Comparison of ENCODE assay signal across 15 cellular contexts in genomic region chr6:101080597-101080996, GRCh38.
DNase-seq lines count a peak whose midpoint lies in the region; ATAC-seq and TF ChIP-seq lines count a peak whose summit lies in the region.
"Had no signal": no experiment of that assay in that cellular context is flagged by ENCODE, and none has a peak within 500 bp of the region (broad histone marks: within the 10 kb centered on the region; RNA-seq: fewer than 3 reads in every experiment).

No MANE protein-coding gene starts in this region.

- H3K36me3 ChIP-seq in Panc1 (ENCODE audit: control insufficient read depth, insufficient read depth, low read length): no peaks in the 10 kb centered on the region
- H3K36me3 ChIP-seq in fibroblast of lung (ENCODE audit: control insufficient read depth, insufficient read depth, low read length): no peaks in the 10 kb centered on the region
- H3K36me3 ChIP-seq in testis (ENCODE audit: low read depth, missing control alignments): no peaks in the 10 kb centered on the region
- H3K36me3 ChIP-seq in CD8-positive, alpha-beta T cell (ENCODE audit: insufficient read depth, low read length): no peaks in the 10 kb centered on the region
- H3K36me3 ChIP-seq: prostate gland had no signal

- peak; percentile 72 for ATAC-seq in Panc1
- ATAC-seq in HG02885 (IDR thresholded peaks at IDR 0.05; ENCODE audit: poor library complexity, unreplicated experiment): no peak
- ATAC-seq in CD8-positive, alpha-beta T cell: no peak
- no peak for ATAC-seq in T-helper 17 cell
- ATAC-seq: activated T-cell treated with anti-CD3 and anti-CD28 coated beads, Interleukin-2, amount 50 U/mL, for 72 hours; left ventricle myocardium superior had no signal

- H2AFZ ChIP-seq in fibroblast of lung (ENCODE audit: low read length): no peak overlapping the region

- H3K27me3 ChIP-seq in Panc1 (ENCODE audit: control insufficient read depth, insufficient read depth, low read length): no peaks in the 10 kb centered on the region
- H3K27me3 ChIP-seq in fibroblast of lung (ENCODE audit: control insufficient read depth, insufficient read depth, low read length): no peaks in the 10 kb centered on the region
- no peaks in the 10 kb centered on the region for H3K27me3 ChIP-seq in testis
- no peaks in the 10 kb centered on the region for H3K27me3 ChIP-seq in CD8-positive, alpha-beta T cell (ENCODE audit: insufficient read depth, low read length)

- no peak overlapping the region for H3K4me3 ChIP-seq in Panc1 (ENCODE audit: low read depth in 2 of 2, low read length in 2 of 2)
- H3K4me3 ChIP-seq in fibroblast of lung (replicated peaks in 1 of 4; ENCODE audit: control extremely low read depth in 1 of 4, insufficient read depth in 1 of 4, low read depth in 3 of 4, low read length in 4 of 4): no peak overlapping the region
- H3K4me3 ChIP-seq in testis: no peak overlapping the region
- no peak overlapping the region for H3K4me3 ChIP-seq in CD8-positive, alpha-beta T cell (ENCODE audit: low read depth, low read length)
- H3K4me3 ChIP-seq: prostate gland had no signal

- CTCF ChIA-PET in Panc1 (lab: Charles Lee): no interaction called here
- CTCF ChIA-PET in CD8-positive, alpha-beta T cell (lab: Charles Lee): no interaction called here

- no peak for TF ChIP-seq POLR2A in testis (IDR thresholded peaks at IDR 0.05)

- H3K4me3 Mint-ChIP-seq in CD8-positive, alpha-beta T cell: no peak overlapping the region
- H3K4me3 Mint-ChIP-seq in T-helper 17 cell: no peak overlapping the region
- H3K4me3 Mint-ChIP-seq: activated naive CD8-positive, alpha-beta T cell treated with anti-CD3 and anti-CD28 coated beads, Interleukin-2, amount 10 ng/mL, durations not matched to agents 7 days and 5 days; activated T-cell treated with anti-CD3 and anti-CD28 coated beads, Interleukin-2, amount 50 U/mL, for 72 hours; naive B cell had no signal

- H3K27ac ChIP-seq in Panc1 (ENCODE audit: low read length) (peak overlapping the region; percentile 87; the same call in 1 of the 2 replicates), fibroblast of lung (ENCODE audit: insufficient read depth, low read length) (no peak overlapping the region), testis (peak overlapping the region; percentile 73 to 79)
- no peak overlapping the region for H3K27ac ChIP-seq in CD8-positive, alpha-beta T cell (ENCODE audit: low read depth, low read length)
- H3K27ac ChIP-seq: prostate gland had no signal

- H3K27me3 Mint-ChIP-seq in CD8-positive, alpha-beta T cell (ENCODE audit: low read depth): no peaks in the 10 kb centered on the region
- H3K27me3 Mint-ChIP-seq in T-helper 17 cell: no peaks in the 10 kb centered on the region
- H3K27me3 Mint-ChIP-seq: naive B cell had no signal

- H3K36me3 Mint-ChIP-seq in CD8-positive, alpha-beta T cell: no peaks in the 10 kb centered on the region
- H3K36me3 Mint-ChIP-seq in T-helper 17 cell (ENCODE audit: low read depth): no peaks in the 10 kb centered on the region
- H3K36me3 Mint-ChIP-seq: activated naive CD8-positive, alpha-beta T cell treated with anti-CD3 and anti-CD28 coated beads, Interleukin-2, amount 10 ng/mL, durations not matched to agents 7 days and 5 days had no signal

- H3K4me1 ChIP-seq in Panc1 (ENCODE audit: control insufficient read depth, insufficient read depth, low read length) (peaks cover 16% of the 10 kb centered on the region), fibroblast of lung (ENCODE audit: control insufficient read depth, extremely low read depth, insufficient read depth, low read length) (no peaks in the 10 kb centered on the region), testis (peaks cover 17% of the 10 kb centered on the region)
- no peaks in the 10 kb centered on the region for H3K4me1 ChIP-seq in CD8-positive, alpha-beta T cell (ENCODE audit: insufficient read depth, low read length)
- H3K4me1 ChIP-seq: prostate gland had no signal

- H3K4me1 Mint-ChIP-seq in CD8-positive, alpha-beta T cell (ENCODE audit: low read depth): no peaks in the 10 kb centered on the region
- H3K4me1 Mint-ChIP-seq in T-helper 17 cell: no peaks in the 10 kb centered on the region
- H3K4me1 Mint-ChIP-seq: activated naive CD8-positive, alpha-beta T cell treated with anti-CD3 and anti-CD28 coated beads, Interleukin-2, amount 10 ng/mL, durations not matched to agents 7 days and 5 days; naive B cell had no signal

- H3K27ac Mint-ChIP-seq in CD8-positive, alpha-beta T cell: no peak overlapping the region
- no peak overlapping the region for H3K27ac Mint-ChIP-seq in T-helper 17 cell
- H3K27ac Mint-ChIP-seq: activated naive CD8-positive, alpha-beta T cell treated with anti-CD3 and anti-CD28 coated beads, Interleukin-2, amount 10 ng/mL, durations not matched to agents 7 days and 5 days; activated T-cell treated with anti-CD3 and anti-CD28 coated beads, Interleukin-2, amount 50 U/mL, for 72 hours; naive B cell had no signal

- POLR2A ChIA-PET in Panc1 (lab: Charles Lee): no interaction called here
- POLR2A ChIA-PET in CD8-positive, alpha-beta T cell (lab: Charles Lee): no interaction called here

- no peak for TF ChIP-seq CTCF in Panc1 (IDR thresholded peaks at IDR 0.05)
- no peak for TF ChIP-seq CTCF in fibroblast of lung (conservative IDR thresholded peaks at IDR 0.05 in 1 of 2, IDR thresholded peaks at IDR 0.05 in 1 of 2; ENCODE audit: low read depth in 1 of 2, low read length in 2 of 2)
- TF ChIP-seq CTCF in testis (IDR thresholded peaks at IDR 0.05): no peak
- TF ChIP-seq CTCF in CD8-positive, alpha-beta T cell (IDR thresholded peaks at IDR 0.05): no peak

- no peak overlapping the region for H3K9ac ChIP-seq in fibroblast of lung (ENCODE audit: insufficient read depth, low read length)

- 77 to 80% methylated on average over 2 of the region's 2 CpGs for WGBS in testis, 2 donors

- DNase-seq in HCEC 1CT (peak; percentile 92), Panc1 (ENCODE audit: low read depth, low spot score) (no peak), fibroblast of lung (ENCODE audit: low read depth in 2 of 2) (peak; percentile 25 to 45), testis (no peak), T-helper 17 cell (no peak)
- no peak for DNase-seq in CD8-positive, alpha-beta T cell
- DNase-seq: activated CD4-positive, alpha-beta T cell treated with anti-CD3 and anti-CD28 coated beads, Interleukin-2, amount 50 U/mL, for 4 hours; activated naive CD8-positive, alpha-beta T cell treated with anti-CD3 and anti-CD28 coated beads, Interleukin-2, amount 10 ng/mL, durations not matched to agents 7 days and 5 days; activated T-cell treated with anti-CD3 and anti-CD28 coated beads, Interleukin-2, amount 50 U/mL, for 72 hours; left ventricle myocardium superior; naive B cell; NK-92 treated with Interleukin-12 subunit alpha and Interleukin-12 subunit beta, amount 100 ng/mL, for 24 hours; substantia nigra had no signal

- no peaks in the 10 kb centered on the region for H4K20me1 ChIP-seq in fibroblast of lung (ENCODE audit: control insufficient read depth, extremely low read depth, insufficient read depth, low read length)

- peaks cover 16% of the 10 kb centered on the region for H3K9me3 ChIP-seq in Panc1 (ENCODE audit: control insufficient read depth, insufficient read depth, low read depth, low read length)
- no peaks in the 10 kb centered on the region for H3K9me3 ChIP-seq in fibroblast of lung (ENCODE audit: control insufficient read depth, insufficient read depth, low read depth, low read length)
- H3K9me3 ChIP-seq in testis: no peaks in the 10 kb centered on the region
- H3K9me3 ChIP-seq in CD8-positive, alpha-beta T cell (ENCODE audit: low read length): no peaks in the 10 kb centered on the region
- no peaks in the 10 kb centered on the region for H3K9me3 ChIP-seq in T-helper 17 cell (ENCODE audit: control insufficient read depth, low read length, poor library complexity, severe bottlenecking)
- H3K9me3 ChIP-seq: prostate gland had no signal

- intact Hi-C loops in Panc1 (cut with micrococcal nuclease; ENCODE audit: unreplicated experiment) (no loop called here), testis (cut with DNase I; ENCODE audit: low total_unique reads) (no loop called here)
- intact Hi-C loops in CD8-positive, alpha-beta T cell (cut with DNase I, micrococcal nuclease): no loop called here

- H3K4me2 ChIP-seq in fibroblast of lung (ENCODE audit: extremely low read depth, insufficient read depth, low read length): no peak overlapping the region

- no peaks in the 10 kb centered on the region for H3K79me2 ChIP-seq in fibroblast of lung (ENCODE audit: control insufficient read depth, insufficient read depth, low read length)

- in situ Hi-C loops in Panc1 (cut with HindIII; ENCODE audit: low pct_unique_long_range_greater_than_20kb, low sequenced_read_pairs): no loop called here

- no TSS peak for BruUV-seq in Panc1 (replicated peaks; lab: Mats Ljungman, UMichigan)

- peaks cover 6% of the 10 kb centered on the region for H3K9me3 Mint-ChIP-seq in CD8-positive, alpha-beta T cell

Comparison
In these comparisons a context has a peak if more than half of its experiments do, and no peak if none do; other contexts are left out.
1. DNase-seq: peak in HCEC 1CT (single experiment) and fibroblast of lung (2 of 2); none in Panc1 (single experiment), testis (single experiment), CD8-positive, alpha-beta T cell (0 of 7) and T-helper 17 cell (0 of 3).
2. H3K27ac ChIP-seq: peak in Panc1 (single experiment) and testis (2 of 2); none in fibroblast of lung (single experiment) and CD8-positive, alpha-beta T cell (single experiment).